10 cellular contexts compared by ENCODE assay signal in genomic region chr16:75096730-75097129, GRCh38. TPM values are rescaled to one million over a fixed set of nuclear protein-coding genes. Genes with fewer than 3 reads are reported as not detected.
DNase-seq lines count a peak whose midpoint lies in the region; ATAC-seq, FAIRE-seq and TF ChIP-seq lines count a peak whose summit lies in the region.
"Had no signal": no experiment of that assay in that cellular context is flagged by ENCODE, and none has a peak within 500 bp of the region (broad histone marks: within the 10 kb centered on the region; RNA-seq: fewer than 3 reads in every experiment).

No MANE protein-coding gene starts in this region.

- H3K79me2 ChIP-seq in keratinocyte (ENCODE audit: control insufficient read depth, insufficient read depth, low read length), result no peaks in the 10 kb centered on the region

- H3K4me1 Mint-ChIP-seq in activated naive CD8-positive, alpha-beta T cell treated with anti-CD3 and anti-CD28 coated beads for 36 hours, result peaks cover 46% of the 10 kb centered on the region

- no peak overlapping the region for H3K9ac ChIP-seq in keratinocyte (ENCODE audit: control insufficient read depth, extremely low read depth, insufficient read depth, low read length)

- H3K27ac ChIP-seq in keratinocyte (ENCODE audit: control insufficient read depth, insufficient read depth, low read length), result no peak overlapping the region
- H3K27ac ChIP-seq: spleen had no signal

- TF ChIP-seq CTCF in keratinocyte (optimal IDR thresholded peaks at IDR 0.05 in 1 of 3, IDR thresholded peaks at IDR 0.05 in 1 of 3, conservative IDR thresholded peaks at IDR 0.05 in 1 of 3; ENCODE audit: extremely low read depth in 1 of 3, insufficient read depth in 2 of 3, low read length in 3 of 3), result peak; percentile 48 to 87 (median 74)

- dilution Hi-C loops in keratinocyte (cut with MboI; ENCODE audit: extremely low pct_ligation_motif_present, low sequenced_read_pairs), result no loop called here

- H3K4me3 Mint-ChIP-seq in activated naive CD8-positive, alpha-beta T cell treated with anti-CD3 and anti-CD28 coated beads for 36 hours, result peak overlapping the region; percentile 25

- no peak overlapping the region for H3K4me3 ChIP-seq in keratinocyte (ENCODE audit: control insufficient read depth in 2 of 3, extremely low read depth in 1 of 3, insufficient read depth in 2 of 3, low read depth in 1 of 3, low read length in 3 of 3)
- H3K4me3 ChIP-seq: spleen had no signal

- H3K27ac Mint-ChIP-seq in activated naive CD8-positive, alpha-beta T cell treated with anti-CD3 and anti-CD28 coated beads for 36 hours, result peak overlapping the region; percentile 75

- no peaks in the 10 kb centered on the region for H3K9me3 Mint-ChIP-seq in activated naive CD8-positive, alpha-beta T cell treated with anti-CD3 and anti-CD28 coated beads for 36 hours

- no peaks in the 10 kb centered on the region for H3K27me3 Mint-ChIP-seq in activated naive CD8-positive, alpha-beta T cell treated with anti-CD3 and anti-CD28 coated beads for 36 hours

- H3K4me1 ChIP-seq in keratinocyte (ENCODE audit: control insufficient read depth, extremely low read depth, insufficient read depth, low read length), result peaks cover 38% of the 10 kb centered on the region

- H4K20me1 ChIP-seq in keratinocyte (ENCODE audit: control insufficient read depth, extremely low read depth, insufficient read depth, low read length), result no peaks in the 10 kb centered on the region

- H3K36me3 Mint-ChIP-seq in activated naive CD8-positive, alpha-beta T cell treated with anti-CD3 and anti-CD28 coated beads for 36 hours, result no peaks in the 10 kb centered on the region

- H2AFZ ChIP-seq in keratinocyte (ENCODE audit: control insufficient read depth, low read length), result no peak overlapping the region

- DNase-seq in 8988T (peak; percentile 86), EH (ENCODE audit: low read depth) (peak; percentile 28), keratinocyte (ENCODE audit: low read depth, low spot score) (no peak), NCI-H128 (lab: John Stamatoyannopoulos, UW; ENCODE audit: unreplicated experiment) (no peak)
- no peak for DNase-seq in activated naive CD8-positive, alpha-beta T cell treated with anti-CD3 and anti-CD28 coated beads for 36 hours
- DNase-seq: SHP77 treated with DMSO at 0.1 percent for 48 hours, spleen had no signal

- H3K9me3 ChIP-seq in keratinocyte (ENCODE audit: control insufficient read depth, low read depth, low read length), result no peaks in the 10 kb centered on the region
- H3K9me3 ChIP-seq: spleen had no signal

- no peaks in the 10 kb centered on the region for H3K27me3 ChIP-seq in keratinocyte (ENCODE audit: control insufficient read depth, extremely low read depth, insufficient read depth, low read length)

- peak overlapping the region; percentile 37 for H3K4me2 ChIP-seq in keratinocyte (ENCODE audit: control insufficient read depth, extremely low read depth, insufficient read depth, low read depth, low read length)

- H3K9me1 ChIP-seq in keratinocyte (ENCODE audit: control insufficient read depth, extremely low read depth, insufficient read depth, low read length), result peaks cover 12% of the 10 kb centered on the region

- FAIRE-seq in keratinocyte (lab: Jason Lieb, UNC), result peak; percentile 57

- ATAC-seq in activated CD4-positive, CD25-positive, alpha-beta regulatory T cell treated with anti-CD3 and anti-CD28 coated beads, Interleukin-2, amount 50 U/mL, for 24 hours, result no peak
- ATAC-seq in GM19452 (IDR thresholded peaks at IDR 0.05; ENCODE audit: unreplicated experiment) (no peak), GM21367 (IDR thresholded peaks at IDR 0.05; ENCODE audit: unreplicated experiment) (no peak)

- H3K36me3 ChIP-seq in keratinocyte (ENCODE audit: control insufficient read depth in 2 of 2, extremely low read depth in 1 of 2, insufficient read depth in 2 of 2, low read length in 2 of 2), result peaks cover 2 to 7% of the 10 kb centered on the region in 2 experiments

RNA-seq across cellular contexts. Expression of gene LDHD, which starts 19.9 kb away (rescaled TPM):
- not detected for total RNA-seq in activated naive CD8-positive, alpha-beta T cell treated with anti-CD3 and anti-CD28 coated beads for 36 hours
- 0.34 to 0.62 TPM (median 0.52 TPM) in 3 replicates for polyA plus RNA-seq in keratinocyte
- not detected for polyA plus RNA-seq in keratinocyte (2011; ENCODE audit: low read depth)
- 0.15 and 0.26 TPM in 2 replicates for polyA plus RNA-seq in keratinocyte (2011; cell fraction: cytosol; rRNA removed)
- 0.43 and 0.72 TPM in 2 replicates for polyA plus RNA-seq in keratinocyte (2011; cell fraction: nucleus; rRNA removed)
- 0.14 and 0.87 TPM in 2 replicates for polyA plus RNA-seq in keratinocyte (2012; ENCODE audit: low replicate concordance)
- 0.13 to 0.20 TPM in 2 of 3 replicates, not detected in the other for polyA minus RNA-seq in keratinocyte
- 2.5 TPM for polyA minus RNA-seq in keratinocyte (2011; cell fraction: cytosol; rRNA and poly(A)+ RNA removed)
- 0.47 and 0.74 TPM in 2 replicates for polyA minus RNA-seq in keratinocyte (2011; cell fraction: nucleus; rRNA and poly(A)+ RNA removed)

RNA-seq across cellular contexts. Expression of gene ZFP1, which starts 51.6 kb away (rescaled TPM):
- total RNA-seq in activated naive CD8-positive, alpha-beta T cell treated with anti-CD3 and anti-CD28 coated beads for 36 hours, result 10 to 100 TPM; 18.7 to 19.0 TPM
- 4.7 to 8.6 TPM (median 6.7 TPM) in 3 replicates for polyA plus RNA-seq in keratinocyte
- polyA plus RNA-seq in keratinocyte (2011; ENCODE audit: low read depth), result 3.4 TPM
- 3.6 and 6.3 TPM in 2 replicates for polyA plus RNA-seq in keratinocyte (2011; cell fraction: cytosol; rRNA removed)
- polyA plus RNA-seq in keratinocyte (2011; cell fraction: nucleus; rRNA removed), result 5.0 and 5.4 TPM in 2 replicates
- polyA plus RNA-seq in keratinocyte (2012; ENCODE audit: low replicate concordance), result 3.0 and 6.5 TPM in 2 replicates
- polyA minus RNA-seq in keratinocyte, result 3.5 to 7.3 TPM (median 4.5 TPM) in 3 replicates
- 15.5 TPM for polyA minus RNA-seq in keratinocyte (2011; cell fraction: cytosol; rRNA and poly(A)+ RNA removed)
- 5.4 and 9.1 TPM in 2 replicates for polyA minus RNA-seq in keratinocyte (2011; cell fraction: nucleus; rRNA and poly(A)+ RNA removed)

Comparison
In these comparisons a context has a peak if more than half of its experiments do, and no peak if none do; other contexts are left out.
1. DNase-seq: peak in 8988T (single experiment) and EH (single experiment); none in activated naive CD8-positive, alpha-beta T cell treated with anti-CD3 and anti-CD28 coated beads for 36 hours (single experiment), keratinocyte (single experiment) and NCI-H128 (single experiment).